In genomic region chr15:66718220-66718988, GRCh38 we compare ENCODE assay signal across 1 cellular context.
TF ChIP-seq lines count a peak whose summit lies in the region.

No MANE protein-coding gene starts in this region.

TF ChIP-seq in SK-N-SH, 30 proteins besides CTCF, POLR2A, EP300 and RAD21 (continued from another document):
- TF ChIP-seq ZBTB33 (IDR thresholded peaks at IDR 0.05; ENCODE audit: borderline replicate concordance, low read depth) (no peak), MAX (IDR thresholded peaks at IDR 0.05; ENCODE audit: low read depth) (no peak), USF2 (IDR thresholded peaks at IDR 0.05; ENCODE audit: borderline replicate concordance, low read depth, low read length) (no peak)
